13 cellular contexts compared by ENCODE assay signal in genomic region chrX:33205321-33205720, GRCh38. TPM values are rescaled to one million over a fixed set of nuclear protein-coding genes. Genes with fewer than 3 reads are reported as not detected.
DNase-seq lines count a peak whose midpoint lies in the region; ATAC-seq and TF ChIP-seq lines count a peak whose summit lies in the region.
"Had no signal": no experiment of that assay in that cellular context is flagged by ENCODE, and none has a peak within 500 bp of the region (broad histone marks: within the 10 kb centered on the region; RNA-seq: fewer than 3 reads in every experiment).

No MANE protein-coding gene starts in this region.

- CTCF ChIA-PET in OCI-LY7 (lab: Charles Lee; ENCODE audit: unreplicated experiment) = no interaction called here

- H3K4me1 ChIP-seq in OCI-LY7 (ENCODE audit: insufficient read depth, low read length, poor library complexity, severe bottlenecking) = no peaks in the 10 kb centered on the region
- H3K4me1 ChIP-seq in tibial artery = peaks cover 0 to 8% (median 0%) of the 10 kb centered on the region in 4 donors
- H3K4me1 ChIP-seq: BLaER1 treated with 17β-estradiol and CSF1 and Interleukin-3, amounts not matched to agents 10 nM and 100 nM had no signal

- H3K9me2 ChIP-seq in OCI-LY7 (ENCODE audit: insufficient read depth, low read length) = no peaks in the 10 kb centered on the region

- no peak overlapping the region for H3K4me3 ChIP-seq in OCI-LY7 (ENCODE audit: low read depth, low read length, poor library complexity, severe bottlenecking)
- peak overlapping the region; percentile 48 for H3K4me3 ChIP-seq in coronary artery
- H3K4me3 ChIP-seq in tibial artery = peak overlapping the region; percentile 53
- H3K4me3 ChIP-seq: BLaER1 treated with 17β-estradiol and CSF1 and Interleukin-3, amounts not matched to agents 10 nM and 100 nM; ovary had no signal

- POLR2A ChIA-PET in OCI-LY7 (lab: Charles Lee) = interaction anchor here (1.6 kb wide), 1 partner anchor 10 kb away, joined by 7 read pairs; no protein-coding TSS in a partner anchor

- H2AFZ ChIP-seq in OCI-LY7 (ENCODE audit: low read length) = 0 out of 2 replicates have a peak overlapping the region, but pooled peaks have one; percentile 54

- H3K27ac ChIP-seq in OCI-LY7 (ENCODE audit: low read depth, low read length, poor library complexity, severe bottlenecking) (no peak overlapping the region), coronary artery (peak overlapping the region in 1 of 2 donors; percentile 13), tibial artery (peak overlapping the region; percentile 58 to 71)
- H3K27ac ChIP-seq: BLaER1 treated with 17β-estradiol and CSF1 and Interleukin-3, amounts not matched to agents 10 nM and 100 nM had no signal

- intact Hi-C loops in OCI-LY7 (cut with micrococcal nuclease; ENCODE audit: unreplicated experiment) = no loop called here
- intact Hi-C loops in tibial artery (cut with DNase I; ENCODE audit: low total_unique reads) = no loop called here

- H3K36me3 ChIP-seq in OCI-LY7 (ENCODE audit: insufficient read depth, low read length) (no peaks in the 10 kb centered on the region; the same call in 1 of the 2 replicates), tibial artery (no peaks in the 10 kb centered on the region)
- H3K36me3 ChIP-seq: BLaER1 treated with 17β-estradiol and CSF1 and Interleukin-3, amounts not matched to agents 10 nM and 100 nM; ovary had no signal

- TF ChIP-seq CTCF in OCI-LY7 (conservative IDR thresholded peaks at IDR 0.05; ENCODE audit: low read length) (no peak), coronary artery (IDR thresholded peaks at IDR 0.05) (no peak), tibial artery (IDR thresholded peaks at IDR 0.05) (no peak)

- no peaks in the 10 kb centered on the region for H3K27me3 ChIP-seq in tibial artery
- H3K27me3 ChIP-seq: ovary had no signal

- peaks cover 5% of the 10 kb centered on the region; the same call in 1 of the 2 replicates for H3K9me3 ChIP-seq in OCI-LY7 (ENCODE audit: low read length)
- H3K9me3 ChIP-seq in tibial artery = no peaks in the 10 kb centered on the region
- H3K9me3 ChIP-seq: BLaER1 treated with 17β-estradiol and CSF1 and Interleukin-3, amounts not matched to agents 10 nM and 100 nM; ovary had no signal

- BruUV-seq in OCI-LY7 (replicated peaks; lab: Mats Ljungman, UMichigan) = no TSS peak

- no peaks in the 10 kb centered on the region for H4K20me1 ChIP-seq in OCI-LY7 (ENCODE audit: insufficient read depth, low read length)
- H4K20me1 ChIP-seq: BLaER1 treated with 17β-estradiol and CSF1 and Interleukin-3, amounts not matched to agents 10 nM and 100 nM had no signal

- H3K79me2 ChIP-seq in OCI-LY7 (ENCODE audit: insufficient read depth, low read depth, low read length) = no peaks in the 10 kb centered on the region

- ATAC-seq in HG02840 (IDR thresholded peaks at IDR 0.05; ENCODE audit: low FRiP score, unreplicated experiment) = no peak
- ATAC-seq: stimulated activated naive CD8-positive, alpha-beta T cell treated with anti-CD3 and anti-CD28 coated beads, Interleukin-15, amount 100 ng/mL, for 72 hours had no signal

- H3K4me2 ChIP-seq in OCI-LY7 (ENCODE audit: low read length) = no peak overlapping the region
- H3K4me2 ChIP-seq: BLaER1 treated with 17β-estradiol and CSF1 and Interleukin-3, amounts not matched to agents 10 nM and 100 nM had no signal

- DNase-seq in OCI-LY7 (ENCODE audit: low spot score) (no peak), coronary artery (ENCODE audit: low spot score) (no peak), myocyte (ENCODE audit: low read depth) (peak; percentile 54), tibial artery (no peak), DMS 273 (lab: John Stamatoyannopoulos, UW; ENCODE audit: unreplicated experiment) (no peak), germinal center (ENCODE audit: low spot score) (no peak)
- DNase-seq: activated CD4-positive, alpha-beta T cell treated with anti-CD3 and anti-CD28 coated beads for 48 hours; NCI-H1048; NCI-H2171 treated with DMSO at 0.1 percent for 48 hours; ovary; stimulated activated naive CD8-positive, alpha-beta T cell treated with anti-CD3 and anti-CD28 coated beads, Interleukin-15, amount 100 ng/mL, for 72 hours had no signal

RNA-seq across cellular contexts. Expression of gene DMD, which starts 6.0 kb away (rescaled TPM):
- total RNA-seq in OCI-LY7 (2014; rRNA removed; shearing (Covaris generic)) = 20.5 and 20.7 TPM in 2 replicates
- total RNA-seq in OCI-LY7 (2022) = 61.4 and 63.3 TPM in 2 replicates
- total RNA-seq in myocyte = 116 and 123 TPM in 2 replicates
- polyA plus RNA-seq in myocyte (2012) = 17.8 TPM
